12 cellular contexts compared by ENCODE assay signal in genomic region chr6:44043036-44043478, GRCh38.
A peak's percentile ranks its signal among the peaks of the same experiment; 100 is the strongest.
DNase-seq lines count a peak whose midpoint lies in the region; ATAC-seq, FAIRE-seq and TF ChIP-seq lines count a peak whose summit lies in the region.
"Had no signal": no experiment of that assay in that cellular context is flagged by ENCODE, and none has a peak within 500 bp of the region (broad histone marks: within the 10 kb centered on the region; RNA-seq: fewer than 3 reads in every experiment).

No MANE protein-coding gene starts in this region.

- intact Hi-C loops in mucosa of descending colon (cut with DNase I, micrococcal nuclease), result no loop called here

- H3K36me3 ChIP-seq in MG63 (no peaks in the 10 kb centered on the region), bronchial epithelial cell (ENCODE audit: control insufficient read depth, insufficient read depth, low read length) (no peaks in the 10 kb centered on the region), mucosa of descending colon (ENCODE audit: low read depth) (no peaks in the 10 kb centered on the region)
- H3K36me3 ChIP-seq: thyroid gland had no signal

- H3K27me3 ChIP-seq in MG63 (no peaks in the 10 kb centered on the region), bronchial epithelial cell (ENCODE audit: control insufficient read depth, insufficient read depth, low read length) (no peaks in the 10 kb centered on the region)
- H3K27me3 ChIP-seq: thyroid gland had no signal

- DNase-seq in CD1c-positive myeloid dendritic cell (ENCODE audit: extremely low spot score), result peak; percentile 61
- peak; percentile 95 for DNase-seq in MG63
- DNase-seq in bronchial epithelial cell (ENCODE audit: low read depth), result peak; percentile 58
- no peak for DNase-seq in mucosa of descending colon
- no peak for DNase-seq in 8988T
- no peak for DNase-seq in stimulated activated CD4-positive, alpha-beta T cell treated with anti-CD3 and anti-CD28 coated beads, Interleukin-4, amount 100 ng/mL, for 24 hours
- no peak for DNase-seq in activated T-cell treated with anti-CD3 and anti-CD28 coated beads, Interleukin-2, amount 50 U/mL, for 1 hour
- DNase-seq: activated CD4-positive, alpha-beta T cell treated with anti-CD3 and anti-CD28 coated beads for 1 hour; NCI-H2227 treated with DMSO at 0.1 percent for 48 hours; stimulated activated CD4-positive, alpha-beta T cell treated with anti-CD3 and anti-CD28 coated beads, Interleukin-12 subunit alpha, Interleukin-12 subunit beta, amount 100 ng/mL, for 4 hours had no signal

- no peak for FAIRE-seq in bronchial epithelial cell (lab: Jason Lieb, UNC)

- ATAC-seq in mucosa of descending colon, result peak; percentile 37
- ATAC-seq in HG02763 (IDR thresholded peaks at IDR 0.05; ENCODE audit: unreplicated experiment), result no peak

- no peak overlapping the region for H3K4me3 ChIP-seq in MG63
- H3K4me3 ChIP-seq in bronchial epithelial cell (ENCODE audit: low read depth, low read length), result no peak overlapping the region
- no peak overlapping the region for H3K4me3 ChIP-seq in mucosa of descending colon
- H3K4me3 ChIP-seq: thyroid gland had no signal

- H3K9me3 ChIP-seq in MG63 (no peaks in the 10 kb centered on the region), mucosa of descending colon (no peaks in the 10 kb centered on the region)
- H3K9me3 ChIP-seq: thyroid gland had no signal

- H3K4me1 ChIP-seq in mucosa of descending colon (ENCODE audit: low read depth), result no peaks in the 10 kb centered on the region

- no peak for TF ChIP-seq CTCF in bronchial epithelial cell (IDR thresholded peaks at IDR 0.05; ENCODE audit: insufficient read depth, low read length, severe bottlenecking)
- no peak for TF ChIP-seq CTCF in mucosa of descending colon (IDR thresholded peaks at IDR 0.05)

Comparison
In these comparisons a context has a peak if more than half of its experiments do, and no peak if none do; other contexts are left out.
1. DNase-seq: peak in CD1c-positive myeloid dendritic cell (single experiment), MG63 (single experiment) and bronchial epithelial cell (single experiment); none in mucosa of descending colon (0 of 3), 8988T (single experiment), stimulated activated CD4-positive, alpha-beta T cell treated with anti-CD3 and anti-CD28 coated beads, Interleukin-4, amount 100 ng/mL, for 24 hours (single experiment) and activated T-cell treated with anti-CD3 and anti-CD28 coated beads, Interleukin-2, amount 50 U/mL, for 1 hour (single experiment).